In the genomic region with DNA sequence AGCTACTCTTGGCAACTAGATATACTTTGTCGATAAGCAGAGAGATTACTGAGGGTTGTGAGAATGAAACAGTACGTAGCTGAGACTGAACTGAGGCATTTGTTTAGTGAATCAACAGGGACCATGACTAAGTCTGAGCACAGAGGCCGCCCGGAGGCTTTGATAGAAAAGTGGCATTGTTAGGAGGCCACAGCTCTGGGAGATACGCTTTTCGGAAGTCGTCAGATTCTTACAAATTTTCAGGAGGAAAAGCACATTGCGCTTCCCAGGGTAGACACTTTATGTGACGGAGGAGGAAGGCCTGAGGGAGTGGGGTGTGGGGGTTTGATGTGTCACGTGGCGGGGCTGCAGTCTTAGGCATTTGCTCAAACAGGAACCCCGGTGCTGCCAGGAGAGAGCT, we compare ENCODE assay signal across 21 cellular contexts.
A peak's percentile ranks its signal among the peaks of the same experiment; 100 is the strongest.
DNase-seq lines count a peak whose midpoint lies in the region; ATAC-seq and TF ChIP-seq lines count a peak whose summit lies in the region.
"Had no signal": no experiment of that assay in that cellular context is flagged by ENCODE, and none has a peak within 500 bp of the region (broad histone marks: within the 10 kb centered on the region; RNA-seq: fewer than 3 reads in every experiment).

No MANE protein-coding gene starts in this region.

- H4K5ac ChIP-seq in IMR-90 (ENCODE audit: low read depth, low read length), result no peak overlapping the region

- dilution Hi-C loops in IMR-90 (cut with HindIII; ENCODE audit: low sequenced_read_pairs, unreplicated experiment), result no loop called here

- peaks cover 4% of the 10 kb centered on the region; the same call in 1 of the 2 replicates for H3K9me1 ChIP-seq in IMR-90 (ENCODE audit: insufficient read depth, low read length)

- H3K18ac ChIP-seq in IMR-90 (ENCODE audit: low read depth, low read length), result no peak overlapping the region

- H3K27me3 ChIP-seq in IMR-90 (ENCODE audit: control insufficient read depth, insufficient read depth, low read length) (peaks cover 14% of the 10 kb centered on the region), sigmoid colon (no peaks in the 10 kb centered on the region), smooth muscle cell (ENCODE audit: low read depth) (peaks cover 3% of the 10 kb centered on the region), upper lobe of right lung (no peaks in the 10 kb centered on the region)
- H3K27me3 ChIP-seq: adrenal gland had no signal

- H3F3A ChIP-seq in smooth muscle cell (ENCODE audit: low read depth), result peaks cover 15% of the 10 kb centered on the region

- H3K36me3 ChIP-seq in IMR-90 (ENCODE audit: control insufficient read depth, insufficient read depth, low read length), result no peaks in the 10 kb centered on the region
- peaks cover 0 to 6% (median 0%) of the 10 kb centered on the region in 4 donors for H3K36me3 ChIP-seq in sigmoid colon
- no peaks in the 10 kb centered on the region for H3K36me3 ChIP-seq in smooth muscle cell (ENCODE audit: low read depth)
- no peaks in the 10 kb centered on the region for H3K36me3 ChIP-seq in upper lobe of right lung
- H3K36me3 ChIP-seq: adrenal gland had no signal

- no peak overlapping the region for H3K23ac ChIP-seq in IMR-90 (ENCODE audit: low read depth, low read length)

- H2BK5ac ChIP-seq in IMR-90 (ENCODE audit: low read depth, low read length, poor library complexity, severe bottlenecking), result no peak overlapping the region

- H3K4ac ChIP-seq in IMR-90 (ENCODE audit: low read depth, low read length), result no peak overlapping the region

- H3K14ac ChIP-seq in IMR-90 (replicated peaks; ENCODE audit: low read depth, low read length), result no peak overlapping the region

- H3K4me3 ChIP-seq in IMR-90 (ENCODE audit: insufficient read depth, low read depth, low read length), result no peak overlapping the region
- no peak overlapping the region for H3K4me3 ChIP-seq in astrocyte of the cerebellum (ENCODE audit: low read depth, low read length)
- H3K4me3 ChIP-seq in fibroblast of pulmonary artery (replicated peaks; ENCODE audit: low read depth, low read length), result no peak overlapping the region
- H3K4me3 ChIP-seq in sigmoid colon, result no peak overlapping the region
- H3K4me3 ChIP-seq in smooth muscle cell, result no peak overlapping the region
- no peak overlapping the region for H3K4me3 ChIP-seq in upper lobe of right lung
- H3K4me3 ChIP-seq: adrenal gland, coronary artery had no signal

- H4K20me1 ChIP-seq in IMR-90 (ENCODE audit: insufficient read depth, low read length) (no peaks in the 10 kb centered on the region), smooth muscle cell (ENCODE audit: low read depth) (no peaks in the 10 kb centered on the region)

- no peak overlapping the region for H2BK120ac ChIP-seq in IMR-90 (ENCODE audit: low read depth, low read length)

- TF ChIP-seq CTCF in IMR-90 (conservative IDR thresholded peaks at IDR 0.05; ENCODE audit: low read depth, low read length) (no peak), astrocyte of the cerebellum (IDR thresholded peaks at IDR 0.05; ENCODE audit: low read depth, low read length, missing control alignments) (no peak), fibroblast of pulmonary artery (IDR thresholded peaks at IDR 0.05; ENCODE audit: low read length, missing control alignments) (no peak), sigmoid colon (IDR thresholded peaks at IDR 0.05) (no peak), smooth muscle cell (IDR thresholded peaks at IDR 0.05; ENCODE audit: borderline replicate concordance, insufficient read depth, poor library complexity, severe bottlenecking) (no peak), upper lobe of right lung (IDR thresholded peaks at IDR 0.05) (no peak)

- POLR2A ChIA-PET in IMR-90 (lab: Charles Lee; ENCODE audit: unreplicated experiment), result interaction anchor here (0.6 kb wide), 1 partner anchor 41 kb away, joined by 3 read pairs; no protein-coding TSS in a partner anchor

- no peak overlapping the region for H3K27ac ChIP-seq in IMR-90 (ENCODE audit: insufficient read depth, low read length)
- peak overlapping the region; percentile 58 to 82 (median 74) for H3K27ac ChIP-seq in sigmoid colon
- H3K27ac ChIP-seq in smooth muscle cell (ENCODE audit: low read depth), result no peak overlapping the region
- no peak overlapping the region for H3K27ac ChIP-seq in upper lobe of right lung
- H3K27ac ChIP-seq: adrenal gland, coronary artery, KMS-11, parathyroid adenoma had no signal

- H2BK15ac ChIP-seq in IMR-90 (ENCODE audit: low read depth, low read length), result no peak overlapping the region

- intact Hi-C loops in IMR-90 (cut with micrococcal nuclease), result no loop called here
- intact Hi-C loops in sigmoid colon (cut with DNase I), result loop anchor here (5.0 kb wide), 1 partner anchor 46 kb away; no protein-coding TSS in a partner anchor
- intact Hi-C loops in upper lobe of right lung (cut with DNase I), result no loop called here

- H3K9ac ChIP-seq in IMR-90 (ENCODE audit: low read depth, low read length), result no peak overlapping the region
- no peak overlapping the region for H3K9ac ChIP-seq in smooth muscle cell (ENCODE audit: low read depth)
- H3K9ac ChIP-seq: KMS-11, parathyroid adenoma had no signal

- no peak overlapping the region for H4K8ac ChIP-seq in IMR-90 (ENCODE audit: low read depth in 2 of 2, low read length in 2 of 2)

- H3K9me3 ChIP-seq in IMR-90 (ENCODE audit: control insufficient read depth, insufficient read depth, low read length) (no peaks in the 10 kb centered on the region), sigmoid colon (no peaks in the 10 kb centered on the region), smooth muscle cell (replicated peaks; ENCODE audit: low read depth) (no peaks in the 10 kb centered on the region), upper lobe of right lung (no peaks in the 10 kb centered on the region)
- H3K9me3 ChIP-seq: adrenal gland had no signal

- H3K79me2 ChIP-seq in smooth muscle cell (ENCODE audit: low read depth), result no peaks in the 10 kb centered on the region

- H3K4me1 ChIP-seq in IMR-90 (ENCODE audit: control insufficient read depth, insufficient read depth, low read length) (peaks cover 7% of the 10 kb centered on the region), sigmoid colon (peaks cover 0 to 82% (median 56%) of the 10 kb centered on the region in 4 donors), smooth muscle cell (ENCODE audit: low read depth) (no peaks in the 10 kb centered on the region), upper lobe of right lung (peaks cover 16% of the 10 kb centered on the region)
- H3K4me1 ChIP-seq: parathyroid adenoma had no signal

- no peak overlapping the region for H4K91ac ChIP-seq in IMR-90 (ENCODE audit: insufficient read depth, low read depth, low read length)

- DNase-seq in IMR-90 (peak; percentile 52), astrocyte of the cerebellum (ENCODE audit: low read depth) (peak; percentile 28), fibroblast of pulmonary artery (ENCODE audit: low read depth) (peak; percentile 55), sigmoid colon (peak; percentile 58), GM19238 (ENCODE audit: insufficient read length, low spot score) (no peak), smooth muscle cell (lab: John Stamatoyannopoulos, UW; ENCODE audit: unreplicated experiment) (no peak), upper lobe of right lung (no peak)
- DNase-seq: activated CD4-positive, alpha-beta T cell treated with anti-CD3 and anti-CD28 coated beads, Interleukin-2, amount 10 ng/mL, durations not matched to agents 24 days and 14 days; adrenal gland; DMS79; mammary epithelial cell; NCI-H1092; NCI-H2081; NCI-H524 treated with DMSO at 0.1 percent for 48 hours; small intestine; stimulated activated CD4-positive, alpha-beta T cell treated with anti-CD3 and anti-CD28 coated beads, Interleukin-4, amount 100 ng/mL, for 24 hours; T-cell had no signal

- H2AK5ac ChIP-seq in IMR-90 (ENCODE audit: low read depth, low read length), result no peak overlapping the region

- CTCF ChIA-PET in IMR-90 (lab: Yijun Ruan, JAX), result no interaction called here

- no peak for TF ChIP-seq EP300 in sigmoid colon (IDR thresholded peaks at IDR 0.05)

- BruUV-seq in IMR-90 (replicated peaks; lab: Mats Ljungman, UMichigan), result no TSS peak

- in situ Hi-C loops in IMR-90 (cut with MboI; ENCODE audit: low sequenced_read_pairs) (no loop called here), astrocyte of the cerebellum (cut with HindIII; ENCODE audit: low sequenced_read_pairs) (no loop called here)

- H3K4me2 ChIP-seq in IMR-90 (ENCODE audit: low read depth, low read length) (no peak overlapping the region), smooth muscle cell (no peak overlapping the region)
- H3K4me2 ChIP-seq: KMS-11 had no signal

- no peaks in the 10 kb centered on the region for H3K79me1 ChIP-seq in IMR-90 (ENCODE audit: low read depth in 1 of 2, low read length in 2 of 2)

- H3K56ac ChIP-seq in IMR-90 (ENCODE audit: extremely low read depth, insufficient read depth, low read length), result no peak overlapping the region

- H2AFZ ChIP-seq in IMR-90 (replicated peaks; ENCODE audit: low read length, poor library complexity) (no peak overlapping the region), smooth muscle cell (ENCODE audit: low read depth) (no peak overlapping the region)
- H2AFZ ChIP-seq: parathyroid adenoma had no signal

- no peak for TF ChIP-seq RAD21 in IMR-90 (IDR thresholded peaks at IDR 0.05; ENCODE audit: low read length)

- no peak for ATAC-seq in IMR-90 (ENCODE audit: low read depth)
- no peak for ATAC-seq in HG03097 (IDR thresholded peaks at IDR 0.05; ENCODE audit: low FRiP score, unreplicated experiment)
- no peak for ATAC-seq in upper lobe of right lung
- ATAC-seq: T-cell had no signal

- no peak overlapping the region for H2BK20ac ChIP-seq in IMR-90 (ENCODE audit: low read depth, low read length)

- no peak for TF ChIP-seq POLR2A in IMR-90 (IDR thresholded peaks at IDR 0.05; ENCODE audit: low read depth, low read length)
- no peak for TF ChIP-seq POLR2A in sigmoid colon (IDR thresholded peaks at IDR 0.05)

- no peak overlapping the region for H2AK9ac ChIP-seq in IMR-90 (replicated peaks; ENCODE audit: low read depth, low read length, poor library complexity)

- 85% methylated on average over 7 of the region's 12 CpGs; no CpG with 5 or more reads in 1 of the 2 experiments for WGBS in IMR-90 (ENCODE audit: extremely low coverage in 2 of 2, insufficient read length in 1 of 2), 2 experiments
- 88 to 95% methylated on average over 12 of the region's 12 CpGs for WGBS in sigmoid colon, 2 donors
- WGBS in smooth muscle cell (ENCODE audit: low lambda C conversion rate), result 75% methylated on average over 12 of the region's 12 CpGs

TF ChIP-seq in IMR-90, 13 proteins besides CTCF, POLR2A, EP300 and RAD21 (continues in another document):
- TF ChIP-seq USF2 (IDR thresholded peaks at IDR 0.05; ENCODE audit: low read depth, low read length), result no peak

Comparison
In these comparisons a context has a peak if more than half of its experiments do, and no peak if none do; other contexts are left out.
1. DNase-seq: peak in IMR-90 (single experiment), astrocyte of the cerebellum (single experiment), fibroblast of pulmonary artery (single experiment) and sigmoid colon (single experiment); none in GM19238 (single experiment), smooth muscle cell (single experiment) and upper lobe of right lung (single experiment).
2. H3K27ac ChIP-seq: peak in sigmoid colon (4 of 4); none in IMR-90 (single experiment), smooth muscle cell (single experiment) and upper lobe of right lung (single experiment).